ENCODE assay signal across 8 cellular contexts in the genomic region with DNA sequence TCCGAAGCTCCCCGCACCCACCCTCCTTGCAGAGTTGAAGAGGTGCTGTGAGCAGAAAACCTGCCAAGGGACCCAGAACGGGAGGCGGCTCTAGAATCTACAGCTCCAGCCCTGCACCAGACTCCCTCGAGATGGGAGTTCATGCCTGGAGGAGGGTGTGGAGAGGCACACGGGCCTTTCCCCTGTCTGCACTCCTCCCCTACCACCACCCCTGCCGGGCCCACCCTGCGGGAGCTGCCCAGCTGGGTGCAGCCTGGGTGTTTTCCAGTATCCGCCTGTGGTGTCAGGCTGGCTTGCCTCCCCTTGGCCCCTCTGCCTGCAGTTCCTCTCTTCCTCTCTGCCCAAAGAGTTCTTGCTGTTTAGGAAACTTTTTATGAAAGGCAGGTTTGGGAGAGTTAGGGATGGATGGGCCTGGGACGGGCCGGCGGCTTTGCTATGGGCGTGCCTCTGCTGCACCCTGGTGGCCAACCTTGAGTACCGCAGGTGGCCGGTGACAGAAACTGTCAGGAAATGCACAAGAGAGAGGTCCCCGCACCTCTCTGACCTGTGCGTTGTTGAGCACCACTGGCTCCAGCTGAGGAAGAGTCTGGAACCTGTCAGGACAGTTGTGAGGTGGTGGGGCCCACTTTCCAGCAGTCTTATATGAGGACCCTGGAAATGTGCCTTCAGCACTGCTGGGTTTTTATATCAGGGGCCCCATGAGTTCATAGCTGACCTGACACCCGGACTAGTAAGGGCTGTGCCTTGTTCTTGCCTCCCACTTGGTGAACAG.
DNase-seq lines count a peak whose midpoint lies in the region; TF ChIP-seq lines count a peak whose summit lies in the region.

No MANE protein-coding gene starts in this region.

- H2AFZ ChIP-seq in SK-N-SH (ENCODE audit: low read depth) = no peak overlapping the region

- H3K36me3 Mint-ChIP-seq in activated naive CD4-positive, alpha-beta T cell treated with anti-CD3 and anti-CD28 coated beads, Interleukin-2, amount 10 ng/mL, durations not matched to agents 7 days and 5 days = peaks cover 46% of the 10 kb centered on the region
- no peaks in the 10 kb centered on the region for H3K36me3 Mint-ChIP-seq in glutamatergic neuron (ENCODE audit: unreplicated experiment)

- H3K27me3 Mint-ChIP-seq in activated naive CD4-positive, alpha-beta T cell treated with anti-CD3 and anti-CD28 coated beads, Interleukin-2, amount 10 ng/mL, durations not matched to agents 7 days and 5 days = no peaks in the 10 kb centered on the region
- peaks cover 8% of the 10 kb centered on the region for H3K27me3 Mint-ChIP-seq in glutamatergic neuron (ENCODE audit: unreplicated experiment)

- no peak overlapping the region; a peak in 1 of 4 replicates for H3K4me3 ChIP-seq in SK-N-SH (ENCODE audit: low read depth in 2 of 2, low read length in 1 of 2)

- WGBS in SK-N-SH (ENCODE audit: low lambda C conversion rate) = 49% methylated on average over 18 of the region's 18 CpGs

- H3K79me2 ChIP-seq in SK-N-SH (ENCODE audit: insufficient read depth) = no peaks in the 10 kb centered on the region

- H3K27ac Mint-ChIP-seq in activated naive CD4-positive, alpha-beta T cell treated with anti-CD3 and anti-CD28 coated beads, Interleukin-2, amount 10 ng/mL, durations not matched to agents 7 days and 5 days = peak overlapping the region; percentile 76
- H3K27ac Mint-ChIP-seq in glutamatergic neuron (ENCODE audit: unreplicated experiment) = no peak overlapping the region

- POLR2A ChIA-PET in SK-N-SH (lab: Yijun Ruan, JAX) = interaction anchor here (1.1 to 1.2 kb wide), 3 partner anchors 61 to 65 kb away, joined by 3 to 4 read pairs (median 3); no protein-coding TSS in a partner anchor

- intact Hi-C loops in posterior cingulate gyrus (cut with DNase I) = loop anchor here (1.0 kb wide), 2 partner anchors 65 to 164 kb away; no protein-coding TSS in a partner anchor

- DNase-seq in GM04504 (ENCODE audit: low read depth) (peak; percentile 42), HuH-7.5 (ENCODE audit: low spot score) (peak; percentile 90), SK-N-SH (peak; percentile 96), glutamatergic neuron (peak; percentile 83), posterior cingulate gyrus (peak; percentile 66 to 97 (median 79)), ureter (ENCODE audit: low spot score) (peak; percentile 86), GF-D8 (lab: John Stamatoyannopoulos, UW) (no peak)
- peak; percentile 78 for DNase-seq in activated naive CD4-positive, alpha-beta T cell treated with anti-CD3 and anti-CD28 coated beads, Interleukin-2, amount 10 ng/mL, durations not matched to agents 7 days and 5 days

- peaks cover 6% of the 10 kb centered on the region; the same call in 1 of the 2 replicates for H4K20me1 ChIP-seq in SK-N-SH (ENCODE audit: insufficient read depth)

- TF ChIP-seq EP300 in SK-N-SH (IDR thresholded peaks at IDR 0.05; ENCODE audit: borderline replicate concordance in 1 of 2, low read depth in 1 of 2, low read length in 1 of 2) = no peak

- no peaks in the 10 kb centered on the region for H3K27me3 ChIP-seq in SK-N-SH (ENCODE audit: insufficient read depth)

- peaks cover 50 to 63% of the 10 kb centered on the region in 2 experiments for H3K36me3 ChIP-seq in SK-N-SH (replicated peaks in 1 of 2; ENCODE audit: control insufficient read depth in 1 of 2, insufficient read depth in 2 of 2, low read length in 1 of 2)

- H3F3A ChIP-seq in SK-N-SH (replicated peaks; ENCODE audit: insufficient read depth) = peaks cover 19% of the 10 kb centered on the region

- peak overlapping the region; percentile 18 to 29; a peak in 2 of 4 replicates for H3K27ac ChIP-seq in SK-N-SH (ENCODE audit: low read depth in 2 of 2, low read length in 1 of 2)

- no peak overlapping the region for H3K4me3 Mint-ChIP-seq in activated naive CD4-positive, alpha-beta T cell treated with anti-CD3 and anti-CD28 coated beads, Interleukin-2, amount 10 ng/mL, durations not matched to agents 7 days and 5 days
- H3K4me3 Mint-ChIP-seq in glutamatergic neuron (ENCODE audit: unreplicated experiment) = no peak overlapping the region

- peak; percentile 100 for TF ChIP-seq CTCF in SK-N-SH (IDR thresholded peaks at IDR 0.05)
- TF ChIP-seq CTCF in glutamatergic neuron (IDR thresholded peaks at IDR 0.05; ENCODE audit: partially characterized antibody, unreplicated experiment) = peak; percentile 96

- H3K4me2 ChIP-seq in SK-N-SH = peak overlapping the region; percentile 11; the same call in 1 of the 2 replicates

- no peaks in the 10 kb centered on the region for H3K9me3 Mint-ChIP-seq in activated naive CD4-positive, alpha-beta T cell treated with anti-CD3 and anti-CD28 coated beads, Interleukin-2, amount 10 ng/mL, durations not matched to agents 7 days and 5 days
- peaks cover 8% of the 10 kb centered on the region for H3K9me3 Mint-ChIP-seq in glutamatergic neuron (ENCODE audit: unreplicated experiment)

- peaks cover 4% of the 10 kb centered on the region in 2 experiments; a peak in 2 of 4 replicates for H3K4me1 ChIP-seq in SK-N-SH (ENCODE audit: control insufficient read depth in 1 of 2, insufficient read depth in 2 of 2, low read depth in 1 of 2, low read length in 1 of 2)

- CTCF ChIA-PET in SK-N-SH (lab: Yijun Ruan, JAX) = interaction anchor here (0.6 to 21.9 kb wide), 63 partner anchors 8 to 595 kb away, joined by 3 to 566 read pairs (median 5); no protein-coding TSS in a partner anchor
- CTCF ChIA-PET in activated naive CD4-positive, alpha-beta T cell treated with anti-CD3 and anti-CD28 coated beads, Interleukin-2, amount 10 ng/mL, durations not matched to agents 7 days and 5 days (lab: Charles Lee) = interaction anchor here (0.6 to 7.3 kb wide), 21 partner anchors 18 to 178 kb away, joined by 3 to 119 read pairs (median 5); no protein-coding TSS in a partner anchor

- TF ChIP-seq RAD21 in SK-N-SH (IDR thresholded peaks at IDR 0.05; ENCODE audit: low read length) = peak; percentile 100

- H3K4me1 Mint-ChIP-seq in activated naive CD4-positive, alpha-beta T cell treated with anti-CD3 and anti-CD28 coated beads, Interleukin-2, amount 10 ng/mL, durations not matched to agents 7 days and 5 days = peaks cover 28% of the 10 kb centered on the region
- peaks cover 2% of the 10 kb centered on the region for H3K4me1 Mint-ChIP-seq in glutamatergic neuron (ENCODE audit: low read depth, unreplicated experiment)

- no peak overlapping the region for H3K9ac ChIP-seq in SK-N-SH

- H3K9me3 ChIP-seq in SK-N-SH = no peaks in the 10 kb centered on the region

- H3K9me2 ChIP-seq in SK-N-SH = no peaks in the 10 kb centered on the region

TF ChIP-seq in SK-N-SH, 30 proteins besides CTCF, POLR2A, EP300 and RAD21:
- peak; percentile 59; the same call in 1 of the 2 replicates for TF ChIP-seq MAX (IDR thresholded peaks at IDR 0.05; ENCODE audit: low read depth)
- peak; percentile 39; the same call in 1 of the 2 replicates for TF ChIP-seq SIN3A (IDR thresholded peaks at IDR 0.05; ENCODE audit: borderline replicate concordance, low read depth, low read length)
- TF ChIP-seq NRF1 (IDR thresholded peaks at IDR 0.05; ENCODE audit: low read depth, low read length) = no peak
- TF ChIP-seq MXI1 (IDR thresholded peaks at IDR 0.05; ENCODE audit: low read depth, low read length) = peak; percentile 39
- no peak for TF ChIP-seq MEF2A (IDR thresholded peaks at IDR 0.05; ENCODE audit: borderline replicate concordance, low read depth)
- peak; percentile 100 for TF ChIP-seq SMC3 (IDR thresholded peaks at IDR 0.05; ENCODE audit: low read depth, low read length)
